1 cellular context compared by ENCODE assay signal in the genomic region with DNA sequence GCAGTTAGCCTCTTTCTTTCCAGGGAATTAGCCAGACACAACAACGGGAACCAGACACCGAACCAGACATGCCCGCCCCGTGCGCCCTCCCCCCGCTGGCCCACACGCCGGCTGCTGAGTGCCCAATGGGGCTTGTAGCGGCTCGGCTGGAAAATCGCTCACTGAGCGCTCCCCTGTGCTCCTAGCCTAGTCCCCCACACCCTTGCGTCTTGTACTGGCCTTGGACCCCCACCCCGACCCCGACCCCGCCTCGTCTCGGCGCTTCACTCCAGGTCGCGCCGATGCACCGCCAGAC.
TF ChIP-seq lines count a peak whose summit lies in the region.

No MANE protein-coding gene starts in this region.

TF ChIP-seq in H1, 55 proteins besides CTCF, POLR2A, EP300 and RAD21 (continued from another document):
- TF ChIP-seq, protein P1, sequence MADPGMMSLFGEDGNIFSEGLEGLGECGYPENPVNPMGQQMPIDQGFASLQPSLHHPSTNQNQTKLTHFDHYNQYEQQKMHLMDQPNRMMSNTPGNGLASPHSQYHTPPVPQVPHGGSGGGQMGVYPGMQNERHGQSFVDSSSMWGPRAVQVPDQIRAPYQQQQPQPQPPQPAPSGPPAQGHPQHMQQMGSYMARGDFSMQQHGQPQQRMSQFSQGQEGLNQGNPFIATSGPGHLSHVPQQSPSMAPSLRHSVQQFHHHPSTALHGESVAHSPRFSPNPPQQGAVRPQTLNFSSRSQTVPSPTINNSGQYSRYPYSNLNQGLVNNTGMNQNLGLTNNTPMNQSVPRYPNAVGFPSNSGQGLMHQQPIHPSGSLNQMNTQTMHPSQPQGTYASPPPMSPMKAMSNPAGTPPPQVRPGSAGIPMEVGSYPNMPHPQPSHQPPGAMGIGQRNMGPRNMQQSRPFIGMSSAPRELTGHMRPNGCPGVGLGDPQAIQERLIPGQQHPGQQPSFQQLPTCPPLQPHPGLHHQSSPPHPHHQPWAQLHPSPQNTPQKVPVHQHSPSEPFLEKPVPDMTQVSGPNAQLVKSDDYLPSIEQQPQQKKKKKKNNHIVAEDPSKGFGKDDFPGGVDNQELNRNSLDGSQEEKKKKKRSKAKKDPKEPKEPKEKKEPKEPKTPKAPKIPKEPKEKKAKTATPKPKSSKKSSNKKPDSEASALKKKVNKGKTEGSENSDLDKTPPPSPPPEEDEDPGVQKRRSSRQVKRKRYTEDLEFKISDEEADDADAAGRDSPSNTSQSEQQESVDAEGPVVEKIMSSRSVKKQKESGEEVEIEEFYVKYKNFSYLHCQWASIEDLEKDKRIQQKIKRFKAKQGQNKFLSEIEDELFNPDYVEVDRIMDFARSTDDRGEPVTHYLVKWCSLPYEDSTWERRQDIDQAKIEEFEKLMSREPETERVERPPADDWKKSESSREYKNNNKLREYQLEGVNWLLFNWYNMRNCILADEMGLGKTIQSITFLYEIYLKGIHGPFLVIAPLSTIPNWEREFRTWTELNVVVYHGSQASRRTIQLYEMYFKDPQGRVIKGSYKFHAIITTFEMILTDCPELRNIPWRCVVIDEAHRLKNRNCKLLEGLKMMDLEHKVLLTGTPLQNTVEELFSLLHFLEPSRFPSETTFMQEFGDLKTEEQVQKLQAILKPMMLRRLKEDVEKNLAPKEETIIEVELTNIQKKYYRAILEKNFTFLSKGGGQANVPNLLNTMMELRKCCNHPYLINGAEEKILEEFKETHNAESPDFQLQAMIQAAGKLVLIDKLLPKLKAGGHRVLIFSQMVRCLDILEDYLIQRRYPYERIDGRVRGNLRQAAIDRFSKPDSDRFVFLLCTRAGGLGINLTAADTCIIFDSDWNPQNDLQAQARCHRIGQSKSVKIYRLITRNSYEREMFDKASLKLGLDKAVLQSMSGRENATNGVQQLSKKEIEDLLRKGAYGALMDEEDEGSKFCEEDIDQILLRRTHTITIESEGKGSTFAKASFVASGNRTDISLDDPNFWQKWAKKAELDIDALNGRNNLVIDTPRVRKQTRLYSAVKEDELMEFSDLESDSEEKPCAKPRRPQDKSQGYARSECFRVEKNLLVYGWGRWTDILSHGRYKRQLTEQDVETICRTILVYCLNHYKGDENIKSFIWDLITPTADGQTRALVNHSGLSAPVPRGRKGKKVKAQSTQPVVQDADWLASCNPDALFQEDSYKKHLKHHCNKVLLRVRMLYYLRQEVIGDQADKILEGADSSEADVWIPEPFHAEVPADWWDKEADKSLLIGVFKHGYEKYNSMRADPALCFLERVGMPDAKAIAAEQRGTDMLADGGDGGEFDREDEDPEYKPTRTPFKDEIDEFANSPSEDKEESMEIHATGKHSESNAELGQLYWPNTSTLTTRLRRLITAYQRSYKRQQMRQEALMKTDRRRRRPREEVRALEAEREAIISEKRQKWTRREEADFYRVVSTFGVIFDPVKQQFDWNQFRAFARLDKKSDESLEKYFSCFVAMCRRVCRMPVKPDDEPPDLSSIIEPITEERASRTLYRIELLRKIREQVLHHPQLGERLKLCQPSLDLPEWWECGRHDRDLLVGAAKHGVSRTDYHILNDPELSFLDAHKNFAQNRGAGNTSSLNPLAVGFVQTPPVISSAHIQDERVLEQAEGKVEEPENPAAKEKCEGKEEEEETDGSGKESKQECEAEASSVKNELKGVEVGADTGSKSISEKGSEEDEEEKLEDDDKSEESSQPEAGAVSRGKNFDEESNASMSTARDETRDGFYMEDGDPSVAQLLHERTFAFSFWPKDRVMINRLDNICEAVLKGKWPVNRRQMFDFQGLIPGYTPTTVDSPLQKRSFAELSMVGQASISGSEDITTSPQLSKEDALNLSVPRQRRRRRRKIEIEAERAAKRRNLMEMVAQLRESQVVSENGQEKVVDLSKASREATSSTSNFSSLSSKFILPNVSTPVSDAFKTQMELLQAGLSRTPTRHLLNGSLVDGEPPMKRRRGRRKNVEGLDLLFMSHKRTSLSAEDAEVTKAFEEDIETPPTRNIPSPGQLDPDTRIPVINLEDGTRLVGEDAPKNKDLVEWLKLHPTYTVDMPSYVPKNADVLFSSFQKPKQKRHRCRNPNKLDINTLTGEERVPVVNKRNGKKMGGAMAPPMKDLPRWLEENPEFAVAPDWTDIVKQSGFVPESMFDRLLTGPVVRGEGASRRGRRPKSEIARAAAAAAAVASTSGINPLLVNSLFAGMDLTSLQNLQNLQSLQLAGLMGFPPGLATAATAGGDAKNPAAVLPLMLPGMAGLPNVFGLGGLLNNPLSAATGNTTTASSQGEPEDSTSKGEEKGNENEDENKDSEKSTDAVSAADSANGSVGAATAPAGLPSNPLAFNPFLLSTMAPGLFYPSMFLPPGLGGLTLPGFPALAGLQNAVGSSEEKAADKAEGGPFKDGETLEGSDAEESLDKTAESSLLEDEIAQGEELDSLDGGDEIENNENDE (IDR thresholded peaks at IDR 0.05; ENCODE audit: insufficient replicate concordance, low read length): no peak
- no peak for TF ChIP-seq TBP (IDR thresholded peaks at IDR 0.05; ENCODE audit: low read depth, low read length)
- no peak for TF ChIP-seq TEAD4 (IDR thresholded peaks at IDR 0.05; ENCODE audit: low read depth, low read length)
- no peak for TF ChIP-seq BCL11A (IDR thresholded peaks at IDR 0.05; ENCODE audit: low read depth in 2 of 2, low read length in 2 of 2)
- TF ChIP-seq CEBPB (IDR thresholded peaks at IDR 0.05; ENCODE audit: low read depth, low read length): no peak
- TF ChIP-seq SRF (IDR thresholded peaks at IDR 0.05; ENCODE audit: low read depth, low read length): no peak
- TF ChIP-seq POU5F1 (IDR thresholded peaks at IDR 0.05; ENCODE audit: low read depth, low read length): no peak
- TF ChIP-seq, protein P2, sequence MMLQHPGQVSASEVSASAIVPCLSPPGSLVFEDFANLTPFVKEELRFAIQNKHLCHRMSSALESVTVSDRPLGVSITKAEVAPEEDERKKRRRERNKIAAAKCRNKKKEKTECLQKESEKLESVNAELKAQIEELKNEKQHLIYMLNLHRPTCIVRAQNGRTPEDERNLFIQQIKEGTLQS (IDR thresholded peaks at IDR 0.05; ENCODE audit: insufficient read depth, low read depth, low read length): no peak
- no peak for TF ChIP-seq MAFK (IDR thresholded peaks at IDR 0.05; ENCODE audit: low read depth, low read length)
TF ChIP-seq in H1: peak in this region for 0.
